In the genomic region with DNA sequence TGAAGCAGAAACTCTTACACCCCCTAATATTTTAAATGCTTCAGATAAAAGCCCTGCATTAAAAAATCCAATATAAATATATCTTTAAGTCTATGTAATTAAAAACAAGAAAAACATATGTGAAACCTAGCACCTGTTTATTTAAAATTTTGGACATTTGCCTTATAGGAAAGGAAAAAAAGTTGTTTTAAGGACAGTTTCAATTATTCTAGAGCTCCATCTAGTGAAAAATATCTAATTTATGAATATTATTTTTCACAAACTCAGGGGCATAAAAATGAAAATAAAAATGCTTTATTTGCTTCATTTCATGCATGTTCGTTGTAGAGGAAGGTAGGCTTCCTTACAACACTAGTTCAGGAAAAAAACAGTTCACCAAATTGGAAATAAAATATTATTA, we compare ENCODE assay signal across 1 cellular context.
TF ChIP-seq lines count a peak whose summit lies in the region.

No MANE protein-coding gene starts in this region.

TF ChIP-seq in endothelial cell of umbilical vein, 7 proteins besides CTCF, POLR2A, EP300 and RAD21:
- TF ChIP-seq FOS (IDR thresholded peaks at IDR 0.05; ENCODE audit: borderline replicate concordance, insufficient read depth, low read length) (no peak), JUN (IDR thresholded peaks at IDR 0.05; ENCODE audit: borderline replicate concordance, insufficient read depth, insufficient read length, low read depth) (no peak), MYC (IDR thresholded peaks at IDR 0.05; ENCODE audit: low read depth, low read length) (no peak), GATA2 (IDR thresholded peaks at IDR 0.05; ENCODE audit: insufficient read depth, insufficient read length, low read depth, low read length) (no peak), POLR2AphosphoS5 (IDR thresholded peaks at IDR 0.05; ENCODE audit: insufficient read depth, low read depth, low read length) (no peak), EZH2 (IDR thresholded peaks at IDR 0.05; ENCODE audit: borderline replicate concordance, low read depth, low read length, severe bottlenecking) (no peak)
- TF ChIP-seq, protein P1, sequence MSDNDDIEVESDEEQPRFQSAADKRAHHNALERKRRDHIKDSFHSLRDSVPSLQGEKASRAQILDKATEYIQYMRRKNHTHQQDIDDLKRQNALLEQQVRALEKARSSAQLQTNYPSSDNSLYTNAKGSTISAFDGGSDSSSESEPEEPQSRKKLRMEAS (IDR thresholded peaks at IDR 0.05; ENCODE audit: insufficient read depth, insufficient read length): no peak
